Comparison of ENCODE assay signal across 28 cellular contexts in the genomic region with DNA sequence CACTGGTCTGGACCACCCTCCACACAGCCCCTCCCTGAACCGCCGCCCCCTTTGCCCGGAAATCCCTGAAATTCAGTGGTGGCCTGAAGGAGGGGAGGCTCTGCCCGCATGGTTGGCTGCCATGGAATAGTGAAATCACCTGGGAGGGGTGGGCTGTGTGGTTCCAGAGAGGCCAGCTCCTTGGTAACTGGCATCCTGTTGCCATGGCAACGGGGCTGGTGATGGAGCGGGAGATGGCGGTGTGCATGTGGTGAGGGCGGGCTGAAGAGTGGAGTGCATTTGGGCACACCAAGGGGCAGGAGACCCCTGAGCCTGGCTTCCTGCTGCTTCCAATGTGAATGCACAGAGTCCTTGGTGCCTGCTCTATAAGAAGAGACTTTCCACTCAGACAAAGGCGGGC. TPM values are rescaled to one million over a fixed set of nuclear protein-coding genes. Genes with fewer than 3 reads are reported as not detected.
DNase-seq lines count a peak whose midpoint lies in the region; ATAC-seq, FAIRE-seq and TF ChIP-seq lines count a peak whose summit lies in the region.
"Had no signal": no experiment of that assay in that cellular context is flagged by ENCODE, and none has a peak within 500 bp of the region (broad histone marks: within the 10 kb centered on the region; RNA-seq: fewer than 3 reads in every experiment).

No MANE protein-coding gene starts in this region.

- TF ChIP-seq EP300 in HepG2 (IDR thresholded peaks at IDR 0.05; ENCODE audit: low read depth in 2 of 2, low read length in 2 of 2) (no peak), HepG2 (CRISPR knock-in tag; IDR thresholded peaks at IDR 0.05; ENCODE audit: borderline replicate concordance) (no peak)

- H3K9ac ChIP-seq in HepG2 (ENCODE audit: insufficient read depth, low read depth, low read length): no peak overlapping the region

- no peaks in the 10 kb centered on the region for H3K9me3 Mint-ChIP-seq in type B pancreatic cell
- H3K9me3 Mint-ChIP-seq: activated naive CD8-positive, alpha-beta T cell treated with anti-CD3 and anti-CD28 coated beads, Interleukin-2, amount 50 U/mL, for 24 hours; T-helper 1 cell treated with Interleukin-12 subunit alpha and Interleukin-12 subunit beta and Interleukin-4 antibody, amounts not matched to agents 30 μg/mL and 1 μg/mL, for 36 hours had no signal

- H3K9me3 ChIP-seq in HepG2 (ENCODE audit: low read length): no peaks in the 10 kb centered on the region
- no peaks in the 10 kb centered on the region for H3K9me3 ChIP-seq in right lobe of liver
- H3K9me3 ChIP-seq in HEK293 (ENCODE audit: control insufficient read depth, insufficient read depth, low read depth, low read length): no peaks in the 10 kb centered on the region
- H3K9me3 ChIP-seq in right atrium auricular region: no peaks in the 10 kb centered on the region
- H3K9me3 ChIP-seq: body of pancreas, esophagus squamous epithelium, gastrocnemius medialis, left ventricle myocardium inferior, pancreas, SJCRH30, tibial nerve had no signal

- WGBS in HepG2 (ENCODE audit: low lambda C conversion rate): 58% methylated on average over 9 of the region's 9 CpGs
- WGBS in right lobe of liver (ENCODE audit: insufficient coverage, low coverage, low lambda C conversion rate, missing lambda C conversion rate): 53% methylated on average over 3 of the region's 9 CpGs

- no peak overlapping the region for H3K27ac ChIP-seq in HepG2 (ENCODE audit: extremely low read length, insufficient read depth, low read length)
- H3K27ac ChIP-seq in right lobe of liver: no peak overlapping the region
- no peak overlapping the region for H3K27ac ChIP-seq in HEK293 (ENCODE audit: extremely low read depth, low read depth, low read length)
- no peak overlapping the region for H3K27ac ChIP-seq in right atrium auricular region
- H3K27ac ChIP-seq: body of pancreas, esophagus squamous epithelium, gastrocnemius medialis, left ventricle myocardium inferior, pancreas, SJCRH30, tibial nerve had no signal

- ATAC-seq in HepG2 (no peak), right lobe of liver (no peak)
- ATAC-seq: activated CD8-positive, alpha-beta T cell treated with anti-CD3 and anti-CD28 coated beads, Interleukin-2, amount 10 ng/mL, durations not matched to agents 7 days and 5 days; activated naive CD8-positive, alpha-beta T cell treated with anti-CD3 and anti-CD28 coated beads, Interleukin-2, amount 50 U/mL, for 24 hours; body of pancreas; gastrocnemius medialis; pancreas; sciatic nerve had no signal

- peaks cover 29% of the 10 kb centered on the region for H3K27me3 Mint-ChIP-seq in type B pancreatic cell

- H3K4me1 Mint-ChIP-seq in type B pancreatic cell (ENCODE audit: unreplicated experiment): peaks cover 45% of the 10 kb centered on the region

- peaks cover 8 to 59% of the 10 kb centered on the region in 2 experiments for H3K27me3 ChIP-seq in HepG2 (ENCODE audit: control insufficient read depth in 1 of 2, insufficient read depth in 2 of 2, low read length in 2 of 2)
- no peaks in the 10 kb centered on the region for H3K27me3 ChIP-seq in right lobe of liver
- peaks cover 0 to 14% of the 10 kb centered on the region in 2 donors for H3K27me3 ChIP-seq in right atrium auricular region
- H3K27me3 ChIP-seq: SJCRH30 had no signal

- H3K27ac Mint-ChIP-seq in type B pancreatic cell: no peak overlapping the region
- H3K27ac Mint-ChIP-seq: activated CD8-positive, alpha-beta T cell treated with anti-CD3 and anti-CD28 coated beads, Interleukin-2, amount 10 ng/mL, durations not matched to agents 7 days and 5 days; activated naive CD8-positive, alpha-beta T cell treated with anti-CD3 and anti-CD28 coated beads, Interleukin-2, amount 50 U/mL, for 24 hours; T-helper 1 cell treated with Interleukin-12 subunit alpha and Interleukin-12 subunit beta and Interleukin-4 antibody, amounts not matched to agents 30 μg/mL and 1 μg/mL, for 36 hours had no signal

- H3K4me3 ChIP-seq in HepG2 (replicated peaks in 1 of 3; ENCODE audit: insufficient read depth in 1 of 3, low read depth in 2 of 3, low read length in 3 of 3) (no peak overlapping the region), right lobe of liver (no peak overlapping the region), HEK293 (ENCODE audit: low read depth, low read length) (no peak overlapping the region), right atrium auricular region (no peak overlapping the region), foreskin fibroblast (ENCODE audit: low read depth in 1 of 2, low read length in 2 of 2) (no peak overlapping the region)
- H3K4me3 ChIP-seq: body of pancreas, esophagus squamous epithelium, gastrocnemius medialis, left ventricle myocardium inferior, pancreas, SJCRH30, tibial nerve had no signal

- H3K79me2 ChIP-seq in HepG2 (ENCODE audit: insufficient read depth, low read length): no peaks in the 10 kb centered on the region

- CTCF ChIA-PET in HepG2 (lab: Yijun Ruan, JAX; ENCODE audit: low intra/inter-chr PET ratio, low total read pairs): no interaction called here
- CTCF ChIA-PET in HEK293 (lab: Yijun Ruan, JAX): interaction anchor here (1.2 to 7.3 kb wide), 4 partner anchors 8 to 147 kb away, joined by 3 to 49 read pairs (median 28); a partner anchor contains a TSS

- no peak overlapping the region for H2AFZ ChIP-seq in HepG2 (ENCODE audit: low read length)

- H3K36me3 Mint-ChIP-seq in type B pancreatic cell: peaks cover 4% of the 10 kb centered on the region

- POLR2A ChIA-PET in HepG2 (lab: Yijun Ruan, JAX) (no interaction called here), HEK293 (lab: Yijun Ruan, JAX) (interaction anchor here (1.0 to 7.9 kb wide), 2 partner anchors 9 to 20 kb away, joined by 10 to 111 read pairs; a partner anchor contains a TSS)

- DNase-seq in HepG2 (ENCODE audit: low spot score) (no peak), right lobe of liver (no peak), ecto neural progenitor cell (ENCODE audit: low spot score) (peak; percentile 66), type B pancreatic cell (ENCODE audit: extremely low spot score, unreplicated experiment) (no peak), NCI-H2081 treated with DMSO at 0.1 percent for 48 hours (lab: John Stamatoyannopoulos, UW) (no peak), right atrium auricular region (ENCODE audit: low spot score) (no peak), foreskin fibroblast (no peak)
- DNase-seq: activated CD8-positive, alpha-beta T cell treated with anti-CD3 and anti-CD28 coated beads, Interleukin-2, amount 10 ng/mL, durations not matched to agents 7 days and 5 days; activated gamma-delta T cell; activated naive CD8-positive, alpha-beta T cell treated with anti-CD3 and anti-CD28 coated beads, Interleukin-2, amount 50 U/mL, for 24 hours; activated T-cell treated with anti-CD3 and anti-CD28 coated beads, Interleukin-2, amount 50 U/mL, for 1 hour; body of pancreas; esophagus squamous epithelium; gastrocnemius medialis; GDM1; KG1; left ventricle myocardium inferior; MV-4-11; naive B cell; NCI-H2107; SJCRH30 had no signal

- H3K36me3 ChIP-seq in HepG2 (replicated peaks in 1 of 2; ENCODE audit: control insufficient read depth in 1 of 2, insufficient read depth in 2 of 2, low read length in 2 of 2) (no peaks in the 10 kb centered on the region; a peak in 1 of 5 replicates), right lobe of liver (no peaks in the 10 kb centered on the region), HEK293 (ENCODE audit: control insufficient read depth in 2 of 2, insufficient read depth in 1 of 2, low read length in 2 of 2) (peaks cover 0 to 8% of the 10 kb centered on the region in 2 experiments; a peak in 1 of 3 replicates), right atrium auricular region (peaks cover 2% of the 10 kb centered on the region)
- H3K36me3 ChIP-seq: pancreas, SJCRH30 had no signal

- no peaks in the 10 kb centered on the region for H4K20me1 ChIP-seq in HepG2 (ENCODE audit: insufficient read depth, low read length)

- peaks cover 11% of the 10 kb centered on the region; the same call in 1 of the 2 replicates for H3K4me1 ChIP-seq in HepG2 (ENCODE audit: insufficient read depth, low read length)
- no peaks in the 10 kb centered on the region for H3K4me1 ChIP-seq in right lobe of liver
- peaks cover 14% of the 10 kb centered on the region; the same call in 1 of the 2 replicates for H3K4me1 ChIP-seq in HEK293 (ENCODE audit: control insufficient read depth, insufficient read depth, low read length)
- peaks cover 0 to 20% of the 10 kb centered on the region in 2 donors for H3K4me1 ChIP-seq in right atrium auricular region
- H3K4me1 ChIP-seq: gastrocnemius medialis, pancreas, SJCRH30 had no signal

- no peak for FAIRE-seq in HepG2 (lab: Jason Lieb, UNC)
- FAIRE-seq: GM18507, pancreas had no signal

- no TSS peak for BruUV-seq in HepG2 (replicated peaks; lab: Mats Ljungman, UMichigan)

- intact Hi-C loops in HepG2 (cut with micrococcal nuclease; ENCODE audit: unreplicated experiment) (no loop called here), right lobe of liver (cut with DNase I) (no loop called here)

- H3K4me3 Mint-ChIP-seq in type B pancreatic cell: peak overlapping the region; percentile 88
- H3K4me3 Mint-ChIP-seq: activated CD8-positive, alpha-beta T cell treated with anti-CD3 and anti-CD28 coated beads, Interleukin-2, amount 10 ng/mL, durations not matched to agents 7 days and 5 days; activated naive CD8-positive, alpha-beta T cell treated with anti-CD3 and anti-CD28 coated beads, Interleukin-2, amount 50 U/mL, for 24 hours; T-helper 1 cell treated with Interleukin-12 subunit alpha and Interleukin-12 subunit beta and Interleukin-4 antibody, amounts not matched to agents 30 μg/mL and 1 μg/mL, for 36 hours had no signal

- no peak overlapping the region for H3K4me2 ChIP-seq in HepG2 (ENCODE audit: low read depth, low read length)

- in situ Hi-C loops in HepG2 (cut with HindIII; ENCODE audit: extremely low pct_ligation_motif_present, low pct_unique_long_range_greater_than_20kb): no loop called here

- TF ChIP-seq CTCF in HepG2 (CRISPR knock-in tag; IDR thresholded peaks at IDR 0.05): no peak
- no peak for TF ChIP-seq CTCF in right lobe of liver (IDR thresholded peaks at IDR 0.05)
- no peak for TF ChIP-seq CTCF in HEK293 (tag by site-specific recombination; IDR thresholded peaks at IDR 0.05)
- TF ChIP-seq CTCF in type B pancreatic cell (conservative IDR thresholded peaks at IDR 0.05): no peak
- no peak for TF ChIP-seq CTCF in right atrium auricular region (IDR thresholded peaks at IDR 0.05)
- TF ChIP-seq CTCF in foreskin fibroblast (IDR thresholded peaks at IDR 0.05; ENCODE audit: low read depth, low read length): no peak

- TF ChIP-seq POLR2A in HepG2 (IDR thresholded peaks at IDR 0.05; ENCODE audit: insufficient read depth in 1 of 2, low read depth in 2 of 2, low read length in 2 of 2): no peak
- no peak for TF ChIP-seq POLR2A in right lobe of liver (IDR thresholded peaks at IDR 0.05)

- no peak for TF ChIP-seq RAD21 in HepG2 (CRISPR knock-in tag; IDR thresholded peaks at IDR 0.05)

RNA-seq across cellular contexts. Expression of a gene that starts 2.4 kb away (rescaled TPM):
- total RNA-seq in HepG2 (2016; rRNA removed; fragmentation: Illumina TruSeq; extraction: Trizol) (0.07 TPM in 1 of 2 replicates, not detected in the other), right lobe of liver (1 to 10 TPM in 1 of 6 experiments, under 1 TPM in 5; 0.26 to 1.1 (median 0.83) TPM), type B pancreatic cell (ENCODE audit: low replicate concordance) (11.4 and 79.5 TPM in 2 replicates), right atrium auricular region (1 to 10 TPM; 2.1 to 5.9 TPM)
- total RNA-seq in HepG2 (2016; cell fraction: cytosol; rRNA removed; fragmentation: Illumina TruSeq; extraction: Trizol; ENCODE audit: low read depth): not detected in 2 replicates
- total RNA-seq in HepG2 (2016; cell fraction: insoluble cytoplasmic fraction; rRNA removed; fragmentation: Illumina TruSeq; extraction: Trizol): not detected in 2 replicates
- 0.06 and 0.14 TPM in 2 replicates for total RNA-seq in HepG2 (2016; cell fraction: membrane; rRNA removed; fragmentation: Illumina TruSeq; extraction: Trizol)
- total RNA-seq in HepG2 (2016; cell fraction: nucleus; rRNA removed; fragmentation: Illumina TruSeq; extraction: Trizol): not detected in 2 replicates
- polyA plus RNA-seq in HepG2 (2011; rRNA removed): 0.18 and 0.25 TPM in 2 replicates
- 0.24 and 0.29 TPM in 2 replicates for polyA plus RNA-seq in HepG2 (2011; cell fraction: cytosol; rRNA removed)
- polyA plus RNA-seq in HepG2 (2011; cell fraction: nucleus; rRNA removed): 0.27 and 0.40 TPM in 2 replicates
- polyA plus RNA-seq in HepG2 (2012): 0.12 and 0.17 TPM in 2 replicates
- polyA plus RNA-seq in HepG2 (2016; cell fraction: cytosol; fragmentation: Illumina TruSeq; extraction: Trizol; ENCODE audit: low read depth): 0.03 TPM in 1 of 2 replicates, not detected in the other
- 0.13 and 0.14 TPM in 2 replicates for polyA plus RNA-seq in HepG2 (2016; cell fraction: insoluble cytoplasmic fraction; fragmentation: Illumina TruSeq; extraction: Trizol; ENCODE audit: low read depth)
- 0.07 TPM in 1 of 2 replicates, not detected in the other for polyA plus RNA-seq in HepG2 (2016; cell fraction: membrane; fragmentation: Illumina TruSeq; extraction: Trizol; ENCODE audit: low read depth)
- polyA plus RNA-seq in HepG2 (2016; cell fraction: nucleus; fragmentation: Illumina TruSeq; extraction: Trizol; ENCODE audit: insufficient read depth, low read depth): 0.14 and 0.19 TPM in 2 replicates
- polyA minus RNA-seq in HepG2 (2011; rRNA and poly(A)+ RNA removed; ENCODE audit: low replicate concordance): 0.18 and 0.21 TPM in 2 replicates
- polyA minus RNA-seq in HepG2 (2011; cell fraction: cytosol; rRNA and poly(A)+ RNA removed): 0.20 and 0.26 TPM in 2 replicates
- not detected in 2 replicates for polyA minus RNA-seq in HepG2 (2011; cell fraction: nucleus; rRNA and poly(A)+ RNA removed)
- total RNA-seq: activated CD8-positive, alpha-beta T cell treated with anti-CD3 and anti-CD28 coated beads, Interleukin-2, amount 10 ng/mL, durations not matched to agents 7 days and 5 days; HT-29; left ventricle myocardium inferior had no signal

RNA-seq across cellular contexts. Expression of a gene that starts 10.1 kb away (rescaled TPM):
- not detected in 2 replicates for total RNA-seq in HepG2 (2016; rRNA removed; fragmentation: Illumina TruSeq; extraction: Trizol)
- total RNA-seq in HepG2 (2016; cell fraction: cytosol; rRNA removed; fragmentation: Illumina TruSeq; extraction: Trizol; ENCODE audit: low read depth): not detected in 2 replicates
- total RNA-seq in HepG2 (2016; cell fraction: insoluble cytoplasmic fraction; rRNA removed; fragmentation: Illumina TruSeq; extraction: Trizol): under 0.01 TPM in 1 of 2 replicates, not detected in the other
- total RNA-seq in HepG2 (2016; cell fraction: membrane; rRNA removed; fragmentation: Illumina TruSeq; extraction: Trizol): not detected in 2 replicates
- total RNA-seq in HepG2 (2016; cell fraction: nucleus; rRNA removed; fragmentation: Illumina TruSeq; extraction: Trizol): not detected in 2 replicates
- not detected in 2 replicates for polyA plus RNA-seq in HepG2 (2011; rRNA removed)
- under 0.01 and 0.01 TPM in 2 replicates for polyA plus RNA-seq in HepG2 (2011; cell fraction: cytosol; rRNA removed)
- polyA plus RNA-seq in HepG2 (2011; cell fraction: nucleus; rRNA removed): 0.03 and 0.05 TPM in 2 replicates
- polyA plus RNA-seq in HepG2 (2012): 0.01 and 0.04 TPM in 2 replicates
- not detected in 2 replicates for polyA plus RNA-seq in HepG2 (2016; cell fraction: cytosol; fragmentation: Illumina TruSeq; extraction: Trizol; ENCODE audit: low read depth)
- not detected in 2 replicates for polyA plus RNA-seq in HepG2 (2016; cell fraction: insoluble cytoplasmic fraction; fragmentation: Illumina TruSeq; extraction: Trizol; ENCODE audit: low read depth)
- not detected in 2 replicates for polyA plus RNA-seq in HepG2 (2016; cell fraction: membrane; fragmentation: Illumina TruSeq; extraction: Trizol; ENCODE audit: low read depth)
- not detected in 2 replicates for polyA plus RNA-seq in HepG2 (2016; cell fraction: nucleus; fragmentation: Illumina TruSeq; extraction: Trizol; ENCODE audit: insufficient read depth, low read depth)
- polyA minus RNA-seq in HepG2 (2011; rRNA and poly(A)+ RNA removed; ENCODE audit: low replicate concordance): 5.1 TPM in 1 of 2 replicates, not detected in the other
- not detected in 2 replicates for polyA minus RNA-seq in HepG2 (2011; cell fraction: cytosol; rRNA and poly(A)+ RNA removed)
- polyA minus RNA-seq in HepG2 (2011; cell fraction: nucleus; rRNA and poly(A)+ RNA removed): under 0.01 TPM in 1 of 2 replicates, not detected in the other
- under 1 TPM; 0.12 to 0.38 (median 0.27) TPM for total RNA-seq in right lobe of liver
- 0.10 and 1.0 TPM in 2 replicates for total RNA-seq in type B pancreatic cell (ENCODE audit: low replicate concordance)
- under 1 TPM in 1 of 2 donors, not detected in 1; 0.08 TPM for total RNA-seq in right atrium auricular region
- total RNA-seq: activated CD8-positive, alpha-beta T cell treated with anti-CD3 and anti-CD28 coated beads, Interleukin-2, amount 10 ng/mL, durations not matched to agents 7 days and 5 days; gastrocnemius medialis; HT-29; SJCRH30 had no signal

RNA-seq across cellular contexts. Expression of a gene that starts 19.2 kb away (rescaled TPM):
- total RNA-seq in HepG2 (2016; rRNA removed; fragmentation: Illumina TruSeq; extraction: Trizol): 18.1 and 19.5 TPM in 2 replicates
- total RNA-seq in HepG2 (2016; cell fraction: cytosol; rRNA removed; fragmentation: Illumina TruSeq; extraction: Trizol; ENCODE audit: low read depth): 8.6 and 9.4 TPM in 2 replicates
- total RNA-seq in HepG2 (2016; cell fraction: insoluble cytoplasmic fraction; rRNA removed; fragmentation: Illumina TruSeq; extraction: Trizol): 17.9 and 22.2 TPM in 2 replicates
- total RNA-seq in HepG2 (2016; cell fraction: membrane; rRNA removed; fragmentation: Illumina TruSeq; extraction: Trizol): 8.1 and 11.5 TPM in 2 replicates
- total RNA-seq in HepG2 (2016; cell fraction: nucleus; rRNA removed; fragmentation: Illumina TruSeq; extraction: Trizol): 12.1 and 15.8 TPM in 2 replicates
- polyA plus RNA-seq in HepG2 (2011; rRNA removed): 7.0 and 7.2 TPM in 2 replicates
- polyA plus RNA-seq in HepG2 (2011; cell fraction: cytosol; rRNA removed): 4.4 and 7.1 TPM in 2 replicates
- 11.7 and 15.9 TPM in 2 replicates for polyA plus RNA-seq in HepG2 (2011; cell fraction: nucleus; rRNA removed)
- 5.6 and 6.3 TPM in 2 replicates for polyA plus RNA-seq in HepG2 (2012)
- 7.7 and 8.3 TPM in 2 replicates for polyA plus RNA-seq in HepG2 (2016; cell fraction: cytosol; fragmentation: Illumina TruSeq; extraction: Trizol; ENCODE audit: low read depth)
- polyA plus RNA-seq in HepG2 (2016; cell fraction: insoluble cytoplasmic fraction; fragmentation: Illumina TruSeq; extraction: Trizol; ENCODE audit: low read depth): 16.8 and 21.2 TPM in 2 replicates
- polyA plus RNA-seq in HepG2 (2016; cell fraction: membrane; fragmentation: Illumina TruSeq; extraction: Trizol; ENCODE audit: low read depth): 8.3 and 11.4 TPM in 2 replicates
- 20.5 and 21.7 TPM in 2 replicates for polyA plus RNA-seq in HepG2 (2016; cell fraction: nucleus; fragmentation: Illumina TruSeq; extraction: Trizol; ENCODE audit: insufficient read depth, low read depth)
- polyA minus RNA-seq in HepG2 (2011; rRNA and poly(A)+ RNA removed; ENCODE audit: low replicate concordance): 11.5 and 30.5 TPM in 2 replicates
- polyA minus RNA-seq in HepG2 (2011; cell fraction: cytosol; rRNA and poly(A)+ RNA removed): 4.7 and 5.5 TPM in 2 replicates
- 6.0 and 6.4 TPM in 2 replicates for polyA minus RNA-seq in HepG2 (2011; cell fraction: nucleus; rRNA and poly(A)+ RNA removed)
- 1 to 10 TPM; 1.9 to 3.8 (median 3.0) TPM for total RNA-seq in right lobe of liver
- total RNA-seq in type B pancreatic cell (ENCODE audit: low replicate concordance): 10.2 and 22.1 TPM in 2 replicates
- total RNA-seq in right atrium auricular region: 1 to 10 TPM; 3.7 to 6.1 TPM

RNA-seq across cellular contexts. Expression of a gene that starts 20.2 kb away (rescaled TPM):
- total RNA-seq in HepG2 (2016; rRNA removed; fragmentation: Illumina TruSeq; extraction: Trizol): 29.9 and 35.0 TPM in 2 replicates
- total RNA-seq in HepG2 (2016; cell fraction: cytosol; rRNA removed; fragmentation: Illumina TruSeq; extraction: Trizol; ENCODE audit: low read depth): 7.4 and 8.1 TPM in 2 replicates
- total RNA-seq in HepG2 (2016; cell fraction: insoluble cytoplasmic fraction; rRNA removed; fragmentation: Illumina TruSeq; extraction: Trizol): 30.5 and 32.0 TPM in 2 replicates
- total RNA-seq in HepG2 (2016; cell fraction: membrane; rRNA removed; fragmentation: Illumina TruSeq; extraction: Trizol): 23.8 and 26.1 TPM in 2 replicates
- total RNA-seq in HepG2 (2016; cell fraction: nucleus; rRNA removed; fragmentation: Illumina TruSeq; extraction: Trizol): 19.9 and 21.8 TPM in 2 replicates
- 17.1 and 19.8 TPM in 2 replicates for polyA plus RNA-seq in HepG2 (2011; rRNA removed)
- polyA plus RNA-seq in HepG2 (2011; cell fraction: cytosol; rRNA removed): 14.9 and 15.3 TPM in 2 replicates
- 24.8 and 25.1 TPM in 2 replicates for polyA plus RNA-seq in HepG2 (2011; cell fraction: nucleus; rRNA removed)
- 23.2 and 32.7 TPM in 2 replicates for polyA plus RNA-seq in HepG2 (2012)
- polyA plus RNA-seq in HepG2 (2016; cell fraction: cytosol; fragmentation: Illumina TruSeq; extraction: Trizol; ENCODE audit: low read depth): 4.3 and 5.3 TPM in 2 replicates
- 40.7 and 45.0 TPM in 2 replicates for polyA plus RNA-seq in HepG2 (2016; cell fraction: insoluble cytoplasmic fraction; fragmentation: Illumina TruSeq; extraction: Trizol; ENCODE audit: low read depth)
- 13.3 and 15.8 TPM in 2 replicates for polyA plus RNA-seq in HepG2 (2016; cell fraction: membrane; fragmentation: Illumina TruSeq; extraction: Trizol; ENCODE audit: low read depth)
- polyA plus RNA-seq in HepG2 (2016; cell fraction: nucleus; fragmentation: Illumina TruSeq; extraction: Trizol; ENCODE audit: insufficient read depth, low read depth): 36.9 and 39.3 TPM in 2 replicates
- polyA minus RNA-seq in HepG2 (2011; rRNA and poly(A)+ RNA removed; ENCODE audit: low replicate concordance): 22.4 and 24.9 TPM in 2 replicates
- 18.2 and 23.9 TPM in 2 replicates for polyA minus RNA-seq in HepG2 (2011; cell fraction: cytosol; rRNA and poly(A)+ RNA removed)
- polyA minus RNA-seq in HepG2 (2011; cell fraction: nucleus; rRNA and poly(A)+ RNA removed): 13.0 and 14.8 TPM in 2 replicates
- 10 to 100 TPM; 12.9 to 30.0 (median 23.0) TPM for total RNA-seq in right lobe of liver
- 80.7 and 123 TPM in 2 replicates for total RNA-seq in type B pancreatic cell (ENCODE audit: low replicate concordance)
- total RNA-seq in right atrium auricular region: 10 to 100 TPM; 12.9 to 20.1 TPM

RNA-seq across cellular contexts. Expression of a gene that starts 56.7 kb away (rescaled TPM):
- total RNA-seq in HepG2 (2016; rRNA removed; fragmentation: Illumina TruSeq; extraction: Trizol): not detected in 2 replicates
- not detected in 2 replicates for total RNA-seq in HepG2 (2016; cell fraction: cytosol; rRNA removed; fragmentation: Illumina TruSeq; extraction: Trizol; ENCODE audit: low read depth)
- total RNA-seq in HepG2 (2016; cell fraction: insoluble cytoplasmic fraction; rRNA removed; fragmentation: Illumina TruSeq; extraction: Trizol): not detected in 2 replicates
- total RNA-seq in HepG2 (2016; cell fraction: membrane; rRNA removed; fragmentation: Illumina TruSeq; extraction: Trizol): not detected in 2 replicates
- total RNA-seq in HepG2 (2016; cell fraction: nucleus; rRNA removed; fragmentation: Illumina TruSeq; extraction: Trizol): not detected in 2 replicates
- 0.04 TPM in 1 of 2 replicates, not detected in the other for polyA plus RNA-seq in HepG2 (2011; rRNA removed)
- 0.03 TPM in 1 of 2 replicates, not detected in the other for polyA plus RNA-seq in HepG2 (2011; cell fraction: cytosol; rRNA removed)
- not detected in 2 replicates for polyA plus RNA-seq in HepG2 (2011; cell fraction: nucleus; rRNA removed)
- polyA plus RNA-seq in HepG2 (2012): 0.12 and 0.25 TPM in 2 replicates
- polyA plus RNA-seq in HepG2 (2016; cell fraction: cytosol; fragmentation: Illumina TruSeq; extraction: Trizol; ENCODE audit: low read depth): not detected in 2 replicates
- polyA plus RNA-seq in HepG2 (2016; cell fraction: insoluble cytoplasmic fraction; fragmentation: Illumina TruSeq; extraction: Trizol; ENCODE audit: low read depth): 0.51 TPM in 1 of 2 replicates, not detected in the other
- not detected in 2 replicates for polyA plus RNA-seq in HepG2 (2016; cell fraction: membrane; fragmentation: Illumina TruSeq; extraction: Trizol; ENCODE audit: low read depth)
- polyA plus RNA-seq in HepG2 (2016; cell fraction: nucleus; fragmentation: Illumina TruSeq; extraction: Trizol; ENCODE audit: insufficient read depth, low read depth): 0.19 TPM in 1 of 2 replicates, not detected in the other
- polyA minus RNA-seq in HepG2 (2011; rRNA and poly(A)+ RNA removed; ENCODE audit: low replicate concordance): not detected in 2 replicates
- polyA minus RNA-seq in HepG2 (2011; cell fraction: cytosol; rRNA and poly(A)+ RNA removed): not detected in 2 replicates
- polyA minus RNA-seq in HepG2 (2011; cell fraction: nucleus; rRNA and poly(A)+ RNA removed): not detected in 2 replicates
- total RNA-seq in right lobe of liver: 1 to 10 TPM in 3 of 6 experiments, under 1 TPM in 3; 0.43 to 1.7 (median 0.91) TPM
- total RNA-seq in type B pancreatic cell (ENCODE audit: low replicate concordance): 1.9 and 4.8 TPM in 2 replicates
- total RNA-seq in right atrium auricular region: 1 to 10 TPM; 1.2 to 2.2 TPM
- total RNA-seq: activated CD8-positive, alpha-beta T cell treated with anti-CD3 and anti-CD28 coated beads, Interleukin-2, amount 10 ng/mL, durations not matched to agents 7 days and 5 days; HT-29 had no signal
